In the genomic region with DNA sequence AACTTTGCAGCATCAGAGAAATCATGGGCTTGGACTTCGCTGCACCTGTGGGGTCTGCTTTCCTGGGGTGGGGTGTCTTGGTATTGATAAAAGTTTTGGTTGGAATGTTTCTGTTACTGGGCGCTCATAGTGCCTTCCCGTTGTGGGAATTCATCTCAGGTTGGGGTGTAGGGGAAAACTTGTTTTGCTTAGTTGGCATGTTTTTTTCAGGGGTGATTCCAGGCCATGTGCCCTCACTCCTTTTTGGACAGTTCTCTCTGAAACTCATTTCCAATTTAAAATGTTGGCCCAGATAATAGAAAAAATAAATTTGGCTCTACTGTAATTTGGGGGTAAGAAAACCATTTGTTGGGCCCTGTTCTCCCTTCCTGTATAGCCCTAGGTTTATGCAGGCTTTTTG, we compare ENCODE assay signal across 9 cellular contexts. TPM values are rescaled to one million over a fixed set of nuclear protein-coding genes. Genes with fewer than 3 reads are reported as not detected.
A peak's percentile ranks its signal among the peaks of the same experiment; 100 is the strongest.
DNase-seq lines count a peak whose midpoint lies in the region; ATAC-seq and TF ChIP-seq lines count a peak whose summit lies in the region.
"Had no signal": no experiment of that assay in that cellular context is flagged by ENCODE, and none has a peak within 500 bp of the region (broad histone marks: within the 10 kb centered on the region; RNA-seq: fewer than 3 reads in every experiment).

No MANE protein-coding gene starts in this region.

- CTCF ChIA-PET in IMR-90 (lab: Yijun Ruan, JAX), result no interaction called here
- CTCF ChIA-PET in naive thymus-derived CD4-positive, alpha-beta T cell (lab: Charles Lee), result no interaction called here

- in situ Hi-C loops in IMR-90 (cut with MboI; ENCODE audit: low sequenced_read_pairs), result loop anchor here (5.0 to 10.0 kb wide), 2 partner anchors 176 to 187 kb away; no protein-coding TSS in a partner anchor

- intact Hi-C loops in IMR-90 (cut with micrococcal nuclease), result loop anchor here (5.0 kb wide), 3 partner anchors 74 to 494 kb away; no protein-coding TSS in a partner anchor
- intact Hi-C loops in naive thymus-derived CD4-positive, alpha-beta T cell (cut with micrococcal nuclease), result loop anchor here (5.0 to 10.0 kb wide), 4 partner anchors 173 to 637 kb away; partner anchors contain the start of gene RASGRP3 (in 1 of the 2)

- TF ChIP-seq CTCF in AG09309 (IDR thresholded peaks at IDR 0.05; ENCODE audit: control insufficient read depth, insufficient read depth, low read depth, low read length, missing control alignments), result no peak
- TF ChIP-seq CTCF in IMR-90 (conservative IDR thresholded peaks at IDR 0.05; ENCODE audit: low read depth, low read length), result no peak
- TF ChIP-seq CTCF in coronary artery (IDR thresholded peaks at IDR 0.05), result no peak

- H3K4me3 Mint-ChIP-seq in naive thymus-derived CD4-positive, alpha-beta T cell, result peak overlapping the region; percentile 55 to 85 (median 75)

- peaks cover 3 to 15% (median 5%) of the 10 kb centered on the region in 7 donors for H3K4me1 Mint-ChIP-seq in naive thymus-derived CD4-positive, alpha-beta T cell

- WGBS in IMR-90 (ENCODE audit: extremely low coverage in 2 of 2, insufficient read length in 1 of 2), 2 experiments, result no CpG with 5 or more reads among the region's 3 CpGs

- peak overlapping the region; percentile 43 for H2AK9ac ChIP-seq in IMR-90 (replicated peaks; ENCODE audit: low read depth, low read length, poor library complexity)

- H2AK5ac ChIP-seq in IMR-90 (ENCODE audit: low read depth, low read length), result peak overlapping the region; percentile 59

- H3K4me3 ChIP-seq in AG09309 (ENCODE audit: control insufficient read depth, low read depth, low read length) (peak overlapping the region; percentile 84), IMR-90 (ENCODE audit: insufficient read depth, low read depth, low read length) (peak overlapping the region; percentile 61), coronary artery (peak overlapping the region; percentile 89)
- H3K4me3 ChIP-seq in naive thymus-derived CD4-positive, alpha-beta T cell (ENCODE audit: low read length), result peak overlapping the region; percentile 13

- peaks cover 0 to 2% (median 0%) of the 10 kb centered on the region in 5 donors for H3K36me3 Mint-ChIP-seq in naive thymus-derived CD4-positive, alpha-beta T cell

- H2BK5ac ChIP-seq in IMR-90 (ENCODE audit: low read depth, low read length, poor library complexity, severe bottlenecking), result no peak overlapping the region

- H3K23ac ChIP-seq in IMR-90 (ENCODE audit: low read depth, low read length), result peak overlapping the region; percentile 77

- peak overlapping the region in 1 of 2 experiments; percentile 77; a peak in 2 of 4 replicates for H4K8ac ChIP-seq in IMR-90 (ENCODE audit: low read depth in 2 of 2, low read length in 2 of 2)

- BruUV-seq in IMR-90 (replicated peaks; lab: Mats Ljungman, UMichigan), result no TSS peak

- H3K27me3 Mint-ChIP-seq in naive thymus-derived CD4-positive, alpha-beta T cell, result peaks cover 27 to 52% (median 38%) of the 10 kb centered on the region in 5 donors

- peak overlapping the region; percentile 95 for H2AFZ ChIP-seq in IMR-90 (replicated peaks; ENCODE audit: low read length, poor library complexity)

- peak overlapping the region; percentile 83; the same call in 1 of the 2 replicates for H3K27ac ChIP-seq in IMR-90 (ENCODE audit: insufficient read depth, low read length)
- H3K27ac ChIP-seq in coronary artery, result peak overlapping the region in 1 of 2 donors; percentile 90
- H3K27ac ChIP-seq in naive thymus-derived CD4-positive, alpha-beta T cell (ENCODE audit: low read depth, low read length), result no peak overlapping the region

- H3K4me2 ChIP-seq in IMR-90 (ENCODE audit: low read depth, low read length), result peak overlapping the region; percentile 92

- peak overlapping the region; percentile 1; the same call in 1 of the 3 replicates for H2BK15ac ChIP-seq in IMR-90 (ENCODE audit: low read depth, low read length)

- H3K9me3 Mint-ChIP-seq in naive thymus-derived CD4-positive, alpha-beta T cell, result peaks cover 0 to 2% (median 0%) of the 10 kb centered on the region in 11 donors

- peak overlapping the region; percentile 9; the same call in 1 of the 2 replicates for H4K5ac ChIP-seq in IMR-90 (ENCODE audit: low read depth, low read length)

- H3K14ac ChIP-seq in IMR-90 (replicated peaks; ENCODE audit: low read depth, low read length), result peak overlapping the region; percentile 65

- DNase-seq in AG09309 (ENCODE audit: low read depth) (no peak), IMR-90 (no peak), coronary artery (ENCODE audit: low spot score) (no peak), NCI-H187 (lab: John Stamatoyannopoulos, UW) (no peak), COLO829 (ENCODE audit: low spot score) (no peak)
- DNase-seq in naive thymus-derived CD4-positive, alpha-beta T cell, result no peak
- DNase-seq: NCI-H1092 had no signal

- 0 out of 2 replicates have a peak overlapping the region, but pooled peaks have one; percentile 31 for H4K91ac ChIP-seq in IMR-90 (ENCODE audit: insufficient read depth, low read depth, low read length)

- no peak overlapping the region for H3K18ac ChIP-seq in IMR-90 (ENCODE audit: low read depth, low read length)

- peaks cover 7% of the 10 kb centered on the region; the same call in 1 of the 2 replicates for H3K4me1 ChIP-seq in IMR-90 (ENCODE audit: control insufficient read depth, insufficient read depth, low read length)
- no peaks in the 10 kb centered on the region for H3K4me1 ChIP-seq in naive thymus-derived CD4-positive, alpha-beta T cell (ENCODE audit: control insufficient read depth in 2 of 2, insufficient read depth in 2 of 2, low read length in 2 of 2)

- H2BK120ac ChIP-seq in IMR-90 (ENCODE audit: low read depth, low read length), result peak overlapping the region; percentile 71; the same call in 1 of the 2 replicates

- no peak for TF ChIP-seq POLR2A in IMR-90 (IDR thresholded peaks at IDR 0.05; ENCODE audit: low read depth, low read length)

- H3K36me3 ChIP-seq in IMR-90 (ENCODE audit: control insufficient read depth, insufficient read depth, low read length), result peaks cover 10% of the 10 kb centered on the region; the same call in 1 of the 2 replicates
- no peaks in the 10 kb centered on the region for H3K36me3 ChIP-seq in naive thymus-derived CD4-positive, alpha-beta T cell (ENCODE audit: control insufficient read depth in 2 of 3, insufficient read depth in 3 of 3, low read length in 3 of 3)

- POLR2A ChIA-PET in IMR-90 (lab: Charles Lee; ENCODE audit: unreplicated experiment), result no interaction called here
- POLR2A ChIA-PET in naive thymus-derived CD4-positive, alpha-beta T cell (lab: Charles Lee), result no interaction called here

- H3K27me3 ChIP-seq in IMR-90 (ENCODE audit: control insufficient read depth, insufficient read depth, low read length), result no peaks in the 10 kb centered on the region
- H3K27me3 ChIP-seq in naive thymus-derived CD4-positive, alpha-beta T cell (ENCODE audit: control insufficient read depth in 2 of 2, insufficient read depth in 2 of 2, low read length in 2 of 2), result peaks cover 3 to 7% of the 10 kb centered on the region in 2 donors

- H3K9me3 ChIP-seq in IMR-90 (ENCODE audit: control insufficient read depth, insufficient read depth, low read length), result no peaks in the 10 kb centered on the region
- H3K9me3 ChIP-seq in naive thymus-derived CD4-positive, alpha-beta T cell (ENCODE audit: control insufficient read depth in 2 of 3, low read length in 3 of 3), result no peaks in the 10 kb centered on the region

- H2BK20ac ChIP-seq in IMR-90 (ENCODE audit: low read depth, low read length), result no peak overlapping the region; the same call in 1 of the 2 replicates

- peaks cover 27 to 63% of the 10 kb centered on the region in 2 experiments for H3K79me1 ChIP-seq in IMR-90 (ENCODE audit: low read depth in 1 of 2, low read length in 2 of 2)

- H3K27ac Mint-ChIP-seq in naive thymus-derived CD4-positive, alpha-beta T cell, result no peak overlapping the region

- H3K4ac ChIP-seq in IMR-90 (ENCODE audit: low read depth, low read length), result peak overlapping the region; percentile 72

- H4K20me1 ChIP-seq in IMR-90 (ENCODE audit: insufficient read depth, low read length), result no peaks in the 10 kb centered on the region

- peak overlapping the region; percentile 76; the same call in 1 of the 2 replicates for H3K56ac ChIP-seq in IMR-90 (ENCODE audit: extremely low read depth, insufficient read depth, low read length)

- peak overlapping the region; percentile 72 for H3K9ac ChIP-seq in IMR-90 (ENCODE audit: low read depth, low read length)

- ATAC-seq in IMR-90 (ENCODE audit: low read depth) (no peak), HG02759 (IDR thresholded peaks at IDR 0.05; ENCODE audit: unreplicated experiment) (no peak), GM21737 (IDR thresholded peaks at IDR 0.05; ENCODE audit: unreplicated experiment) (no peak)
- no peak for ATAC-seq in naive thymus-derived CD4-positive, alpha-beta T cell

- dilution Hi-C loops in IMR-90 (cut with HindIII; ENCODE audit: low sequenced_read_pairs, unreplicated experiment), result no loop called here

- peaks cover 7% of the 10 kb centered on the region; the same call in 1 of the 2 replicates for H3K9me1 ChIP-seq in IMR-90 (ENCODE audit: insufficient read depth, low read length)

- TF ChIP-seq RAD21 in IMR-90 (IDR thresholded peaks at IDR 0.05; ENCODE audit: low read length), result no peak

TF ChIP-seq in IMR-90, 13 proteins besides CTCF, POLR2A, EP300 and RAD21:
- peak; percentile 84 for TF ChIP-seq MAFK (IDR thresholded peaks at IDR 0.05; ENCODE audit: low read depth, low read length)
- TF ChIP-seq, protein P1, sequence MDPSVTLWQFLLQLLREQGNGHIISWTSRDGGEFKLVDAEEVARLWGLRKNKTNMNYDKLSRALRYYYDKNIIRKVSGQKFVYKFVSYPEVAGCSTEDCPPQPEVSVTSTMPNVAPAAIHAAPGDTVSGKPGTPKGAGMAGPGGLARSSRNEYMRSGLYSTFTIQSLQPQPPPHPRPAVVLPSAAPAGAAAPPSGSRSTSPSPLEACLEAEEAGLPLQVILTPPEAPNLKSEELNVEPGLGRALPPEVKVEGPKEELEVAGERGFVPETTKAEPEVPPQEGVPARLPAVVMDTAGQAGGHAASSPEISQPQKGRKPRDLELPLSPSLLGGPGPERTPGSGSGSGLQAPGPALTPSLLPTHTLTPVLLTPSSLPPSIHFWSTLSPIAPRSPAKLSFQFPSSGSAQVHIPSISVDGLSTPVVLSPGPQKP (IDR thresholded peaks at IDR 0.05; ENCODE audit: borderline replicate concordance, low read depth, low read length), result no peak

RNA-seq across cellular contexts. Expression of gene LTBP1, which starts 1.5 kb away (rescaled TPM):
- 297 and 326 TPM in 2 replicates for total RNA-seq in IMR-90 (2012; rRNA removed)
- 211 and 235 TPM in 2 replicates for polyA plus RNA-seq in IMR-90 (2012; rRNA removed)
- polyA plus RNA-seq in IMR-90 (2012; cell fraction: cytosol; rRNA removed), result 117 and 133 TPM in 2 replicates
- polyA plus RNA-seq in IMR-90 (2012; cell fraction: nucleus; rRNA removed; ENCODE audit: low replicate concordance), result 75.2 and 176 TPM in 2 replicates
- 1 to 10 TPM in 1 of 5 experiments, under 1 TPM in 1, not detected in 3; 0.29 to 2.1 TPM for total RNA-seq in naive thymus-derived CD4-positive, alpha-beta T cell
- polyA plus RNA-seq in naive thymus-derived CD4-positive, alpha-beta T cell, result not detected

Comparison
In these comparisons a context has a peak if more than half of its experiments do, and no peak if none do; other contexts are left out.
1. H3K4me3 ChIP-seq: peak in every context shown above with its lines; median percentile 89 in coronary artery; 84 in AG09309; 61 in IMR-90; 13 in naive thymus-derived CD4-positive, alpha-beta T cell.
2. RNA of gene LTBP1, which starts 1.5 kb away (total RNA-seq): 297 to 326 TPM in IMR-90; 0.29 to 2.1 TPM in naive thymus-derived CD4-positive, alpha-beta T cell; every median in the first group is over 10 times any median in the second.